9 cellular contexts compared by ENCODE assay signal in the genomic region with DNA sequence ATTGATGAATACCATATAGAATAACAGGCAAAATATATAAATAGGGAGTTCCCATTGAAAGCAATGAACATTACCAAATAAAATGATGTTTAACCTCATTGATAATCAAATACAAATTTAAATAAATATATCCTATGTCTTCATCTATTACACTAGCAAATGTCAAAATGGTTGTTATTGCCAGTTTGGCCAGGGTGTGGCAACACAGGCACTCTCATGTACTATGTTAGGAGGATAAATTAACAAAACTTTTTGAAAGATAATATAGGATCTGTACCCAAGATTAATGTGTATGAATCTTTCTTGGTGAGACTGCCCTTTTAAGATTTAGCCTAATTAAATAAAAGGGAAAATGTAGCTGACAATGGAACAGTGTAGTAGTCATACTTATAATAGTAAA.
A peak's percentile ranks its signal among the peaks of the same experiment; 100 is the strongest.
DNase-seq lines count a peak whose midpoint lies in the region; ATAC-seq, FAIRE-seq and TF ChIP-seq lines count a peak whose summit lies in the region.
"Had no signal": no experiment of that assay in that cellular context is flagged by ENCODE, and none has a peak within 500 bp of the region (broad histone marks: within the 10 kb centered on the region; RNA-seq: fewer than 3 reads in every experiment).

No MANE protein-coding gene starts in this region.

- H3K4me1 Mint-ChIP-seq in stimulated activated naive CD8-positive, alpha-beta T cell treated with anti-CD3 and anti-CD28 coated beads, Interleukin-15, amount 100 ng/mL, for 72 hours: no peaks in the 10 kb centered on the region

- ATAC-seq in GM21737 (IDR thresholded peaks at IDR 0.05; ENCODE audit: unreplicated experiment) (no peak), HG02884 (IDR thresholded peaks at IDR 0.05; ENCODE audit: unreplicated experiment) (no peak)
- no peak for ATAC-seq in stimulated activated naive CD8-positive, alpha-beta T cell treated with anti-CD3 and anti-CD28 coated beads, Interleukin-15, amount 100 ng/mL, for 72 hours

- H3K27ac Mint-ChIP-seq in stimulated activated naive CD8-positive, alpha-beta T cell treated with anti-CD3 and anti-CD28 coated beads, Interleukin-15, amount 100 ng/mL, for 72 hours: no peak overlapping the region

- H3K9me3 Mint-ChIP-seq in stimulated activated naive CD8-positive, alpha-beta T cell treated with anti-CD3 and anti-CD28 coated beads, Interleukin-15, amount 100 ng/mL, for 72 hours: peaks cover 0 to 5% of the 10 kb centered on the region in 2 donors

- H3K4me3 ChIP-seq in GM12864 (ENCODE audit: low read depth, low read length): no peak overlapping the region

- peak; percentile 19 for TF ChIP-seq CTCF in GM12864 (IDR thresholded peaks at IDR 0.05; ENCODE audit: low read depth, low read length, missing control alignments)

- peak; percentile 65 for FAIRE-seq in A204.1 (lab: Jason Lieb, UNC)

- DNase-seq in GM12864 (ENCODE audit: low read depth): no peak
- peak; percentile 36 for DNase-seq in OCI-M1 (lab: John Stamatoyannopoulos, UW)
- peak; percentile 75 for DNase-seq in fibroblast of peridontal ligament (ENCODE audit: extremely low read depth)
- no peak for DNase-seq in UCSD-AML1 (lab: John Stamatoyannopoulos, UW; ENCODE audit: unreplicated experiment)
- no peak for DNase-seq in stimulated activated naive CD8-positive, alpha-beta T cell treated with anti-CD3 and anti-CD28 coated beads, Interleukin-15, amount 100 ng/mL, for 72 hours
- DNase-seq: activated CD4-positive, alpha-beta T cell treated with anti-CD3 and anti-CD28 coated beads, Interleukin-2, amount 50 U/mL, for 48 hours had no signal

- H3K4me3 Mint-ChIP-seq in stimulated activated naive CD8-positive, alpha-beta T cell treated with anti-CD3 and anti-CD28 coated beads, Interleukin-15, amount 100 ng/mL, for 72 hours: no peak overlapping the region

- no peaks in the 10 kb centered on the region for H3K27me3 Mint-ChIP-seq in stimulated activated naive CD8-positive, alpha-beta T cell treated with anti-CD3 and anti-CD28 coated beads, Interleukin-15, amount 100 ng/mL, for 72 hours

Comparison
In these comparisons a context has a peak if more than half of its experiments do, and no peak if none do; other contexts are left out.
1. DNase-seq: peak in OCI-M1 (single experiment) and fibroblast of peridontal ligament (single experiment); none in GM12864 (single experiment), UCSD-AML1 (single experiment) and stimulated activated naive CD8-positive, alpha-beta T cell treated with anti-CD3 and anti-CD28 coated beads, Interleukin-15, amount 100 ng/mL, for 72 hours (0 of 2).